In the genomic region with DNA sequence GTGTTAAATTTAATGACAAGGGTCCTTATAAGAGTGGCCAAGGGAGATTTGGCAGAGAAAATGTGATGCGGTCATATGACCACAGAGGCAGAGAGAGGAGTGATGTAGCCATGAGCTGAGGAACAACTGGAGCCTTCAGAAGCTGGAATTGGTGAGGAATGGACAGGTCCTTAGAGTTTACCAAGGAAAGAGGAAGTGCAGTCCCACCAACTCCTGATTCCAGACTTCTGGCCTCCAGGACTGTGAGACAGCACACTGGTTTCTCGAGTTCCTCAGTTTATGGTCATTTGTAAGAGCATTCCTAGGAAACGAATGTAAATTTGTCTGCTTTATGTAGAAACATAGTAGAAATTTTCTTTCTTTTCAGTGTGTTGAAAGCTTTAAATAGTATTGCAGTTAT, we compare ENCODE assay signal across 1 cellular context.
TF ChIP-seq lines count a peak whose summit lies in the region.

No MANE protein-coding gene starts in this region.

TF ChIP-seq in K562, 482 proteins besides CTCF, POLR2A, EP300 and RAD21 (continued from another document):
- TF ChIP-seq, protein P1, sequence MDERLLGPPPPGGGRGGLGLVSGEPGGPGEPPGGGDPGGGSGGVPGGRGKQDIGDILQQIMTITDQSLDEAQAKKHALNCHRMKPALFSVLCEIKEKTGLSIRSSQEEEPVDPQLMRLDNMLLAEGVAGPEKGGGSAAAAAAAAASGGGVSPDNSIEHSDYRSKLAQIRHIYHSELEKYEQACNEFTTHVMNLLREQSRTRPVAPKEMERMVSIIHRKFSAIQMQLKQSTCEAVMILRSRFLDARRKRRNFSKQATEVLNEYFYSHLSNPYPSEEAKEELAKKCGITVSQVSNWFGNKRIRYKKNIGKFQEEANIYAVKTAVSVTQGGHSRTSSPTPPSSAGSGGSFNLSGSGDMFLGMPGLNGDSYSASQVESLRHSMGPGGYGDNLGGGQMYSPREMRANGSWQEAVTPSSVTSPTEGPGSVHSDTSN (CRISPR knock-in tag; IDR thresholded peaks at IDR 0.05; ENCODE audit: low read depth) = no peak
- TF ChIP-seq, protein P1 (tag; conservative IDR thresholded peaks at IDR 0.05; ENCODE audit: low read depth) = no peak
- TF ChIP-seq, protein P2, sequence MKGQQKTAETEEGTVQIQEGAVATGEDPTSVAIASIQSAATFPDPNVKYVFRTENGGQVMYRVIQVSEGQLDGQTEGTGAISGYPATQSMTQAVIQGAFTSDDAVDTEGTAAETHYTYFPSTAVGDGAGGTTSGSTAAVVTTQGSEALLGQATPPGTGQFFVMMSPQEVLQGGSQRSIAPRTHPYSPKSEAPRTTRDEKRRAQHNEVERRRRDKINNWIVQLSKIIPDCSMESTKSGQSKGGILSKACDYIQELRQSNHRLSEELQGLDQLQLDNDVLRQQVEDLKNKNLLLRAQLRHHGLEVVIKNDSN (CRISPR knock-in tag; IDR thresholded peaks at IDR 0.05) = no peak
- TF ChIP-seq XRCC4 (IDR thresholded peaks at IDR 0.05; ENCODE audit: extremely low read depth, insufficient read depth, insufficient read length) (no peak), SPI1 (IDR thresholded peaks at IDR 0.05; ENCODE audit: borderline replicate concordance, low read depth, low read length) (peak; percentile 81)
- TF ChIP-seq, protein P3, sequence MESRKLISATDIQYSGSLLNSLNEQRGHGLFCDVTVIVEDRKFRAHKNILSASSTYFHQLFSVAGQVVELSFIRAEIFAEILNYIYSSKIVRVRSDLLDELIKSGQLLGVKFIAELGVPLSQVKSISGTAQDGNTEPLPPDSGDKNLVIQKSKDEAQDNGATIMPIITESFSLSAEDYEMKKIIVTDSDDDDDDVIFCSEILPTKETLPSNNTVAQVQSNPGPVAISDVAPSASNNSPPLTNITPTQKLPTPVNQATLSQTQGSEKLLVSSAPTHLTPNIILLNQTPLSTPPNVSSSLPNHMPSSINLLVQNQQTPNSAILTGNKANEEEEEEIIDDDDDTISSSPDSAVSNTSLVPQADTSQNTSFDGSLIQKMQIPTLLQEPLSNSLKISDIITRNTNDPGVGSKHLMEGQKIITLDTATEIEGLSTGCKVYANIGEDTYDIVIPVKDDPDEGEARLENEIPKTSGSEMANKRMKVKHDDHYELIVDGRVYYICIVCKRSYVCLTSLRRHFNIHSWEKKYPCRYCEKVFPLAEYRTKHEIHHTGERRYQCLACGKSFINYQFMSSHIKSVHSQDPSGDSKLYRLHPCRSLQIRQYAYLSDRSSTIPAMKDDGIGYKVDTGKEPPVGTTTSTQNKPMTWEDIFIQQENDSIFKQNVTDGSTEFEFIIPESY (CRISPR knock-in tag; IDR thresholded peaks at IDR 0.05) = no peak
- TF ChIP-seq, protein P4, sequence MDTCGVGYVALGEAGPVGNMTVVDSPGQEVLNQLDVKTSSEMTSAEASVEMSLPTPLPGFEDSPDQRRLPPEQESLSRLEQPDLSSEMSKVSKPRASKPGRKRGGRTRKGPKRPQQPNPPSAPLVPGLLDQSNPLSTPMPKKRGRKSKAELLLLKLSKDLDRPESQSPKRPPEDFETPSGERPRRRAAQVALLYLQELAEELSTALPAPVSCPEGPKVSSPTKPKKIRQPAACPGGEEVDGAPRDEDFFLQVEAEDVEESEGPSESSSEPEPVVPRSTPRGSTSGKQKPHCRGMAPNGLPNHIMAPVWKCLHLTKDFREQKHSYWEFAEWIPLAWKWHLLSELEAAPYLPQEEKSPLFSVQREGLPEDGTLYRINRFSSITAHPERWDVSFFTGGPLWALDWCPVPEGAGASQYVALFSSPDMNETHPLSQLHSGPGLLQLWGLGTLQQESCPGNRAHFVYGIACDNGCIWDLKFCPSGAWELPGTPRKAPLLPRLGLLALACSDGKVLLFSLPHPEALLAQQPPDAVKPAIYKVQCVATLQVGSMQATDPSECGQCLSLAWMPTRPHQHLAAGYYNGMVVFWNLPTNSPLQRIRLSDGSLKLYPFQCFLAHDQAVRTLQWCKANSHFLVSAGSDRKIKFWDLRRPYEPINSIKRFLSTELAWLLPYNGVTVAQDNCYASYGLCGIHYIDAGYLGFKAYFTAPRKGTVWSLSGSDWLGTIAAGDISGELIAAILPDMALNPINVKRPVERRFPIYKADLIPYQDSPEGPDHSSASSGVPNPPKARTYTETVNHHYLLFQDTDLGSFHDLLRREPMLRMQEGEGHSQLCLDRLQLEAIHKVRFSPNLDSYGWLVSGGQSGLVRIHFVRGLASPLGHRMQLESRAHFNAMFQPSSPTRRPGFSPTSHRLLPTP (IDR thresholded peaks at IDR 0.05; ENCODE audit: borderline replicate concordance, extremely low read depth, insufficient read length) = no peak
